In genomic region chr9:5629312-5630037, GRCh38 we compare ENCODE assay signal across 8 cellular contexts. TPM values are rescaled to one million over a fixed set of nuclear protein-coding genes. Genes with fewer than 3 reads are reported as not detected.
DNase-seq lines count a peak whose midpoint lies in the region; ATAC-seq and TF ChIP-seq lines count a peak whose summit lies in the region.

No MANE protein-coding gene starts in this region.

- no peaks in the 10 kb centered on the region for H3K36me3 ChIP-seq in MG63
- no peaks in the 10 kb centered on the region for H3K36me3 ChIP-seq in lower lobe of right lung

- no peaks in the 10 kb centered on the region for H3K27me3 ChIP-seq in MG63
- H3K27me3 ChIP-seq in dorsolateral prefrontal cortex: no peaks in the 10 kb centered on the region
- no peaks in the 10 kb centered on the region for H3K27me3 ChIP-seq in lower lobe of right lung (ENCODE audit: low read depth)

- peak overlapping the region; percentile 61 for H3K4me3 ChIP-seq in MG63
- H3K4me3 ChIP-seq in dorsolateral prefrontal cortex: peak overlapping the region; percentile 58 to 100 (median 94)
- peak overlapping the region; percentile 96 for H3K4me3 ChIP-seq in lower lobe of right lung

- DNase-seq in ELF-1 (ENCODE audit: low read depth, low spot score) (peak; percentile 57), MG63 (peak; percentile 21), dorsolateral prefrontal cortex (peak in 9 of 10 donors; percentile 35 to 65 (median 48)), lower lobe of right lung (peak; percentile 77), GF-D8 (lab: John Stamatoyannopoulos, UW) (no peak)
- peak; percentile 27 to 30 for DNase-seq in activated CD4-positive, alpha-beta T cell treated with anti-CD3 and anti-CD28 coated beads for 24 hours (ENCODE audit: low read depth in 2 of 2)
- peak; percentile 65 for DNase-seq in stimulated activated CD8-positive, alpha-beta memory T cell treated with anti-CD3 and anti-CD28 coated beads, Interleukin-4, amount 100 ng/mL, for 48 hours

- intact Hi-C loops in dorsolateral prefrontal cortex (cut with DNase I) (loop anchor here in 1 of 2 donors (2.0 to 5.0 kb wide), 3 partner anchors 158 to 952 kb away; partner anchors contain the start of gene CDC37L1), lower lobe of right lung (cut with DNase I) (no loop called here)

- peaks cover 70% of the 10 kb centered on the region for H3K4me1 ChIP-seq in lower lobe of right lung

- H3K9me3 ChIP-seq in MG63: no peaks in the 10 kb centered on the region
- H3K9me3 ChIP-seq in lower lobe of right lung: no peaks in the 10 kb centered on the region

- TF ChIP-seq CTCF in dorsolateral prefrontal cortex (IDR thresholded peaks at IDR 0.05 in 54 of 56, conservative IDR thresholded peaks at IDR 0.05 in 2 of 56; ENCODE audit: low read depth in 1 of 56, partially characterized antibody in 56 of 56): no peak
- no peak for TF ChIP-seq CTCF in lower lobe of right lung (IDR thresholded peaks at IDR 0.05)

- peak; percentile 12 for ATAC-seq in GM21723 (IDR thresholded peaks at IDR 0.05; ENCODE audit: unreplicated experiment)
- peak; percentile 19 to 50 for ATAC-seq in lower lobe of right lung

- H3K27ac ChIP-seq in dorsolateral prefrontal cortex (peak overlapping the region; percentile 38 to 98 (median 93)), lower lobe of right lung (peak overlapping the region; percentile 97)

RNA-seq across cellular contexts. Expression of gene RIC1, which starts 0.6 kb away (rescaled TPM):
- 4.1 and 9.0 TPM in 2 replicates for total RNA-seq in MG63 (2014; rRNA removed; shearing (Covaris generic); ENCODE audit: low replicate concordance)
- total RNA-seq in dorsolateral prefrontal cortex (10 to 100 TPM; 14.5 to 24.0 (median 19.2) TPM), lower lobe of right lung (20.5 TPM)
